Comparison of ENCODE assay signal across 8 cellular contexts in the genomic region with DNA sequence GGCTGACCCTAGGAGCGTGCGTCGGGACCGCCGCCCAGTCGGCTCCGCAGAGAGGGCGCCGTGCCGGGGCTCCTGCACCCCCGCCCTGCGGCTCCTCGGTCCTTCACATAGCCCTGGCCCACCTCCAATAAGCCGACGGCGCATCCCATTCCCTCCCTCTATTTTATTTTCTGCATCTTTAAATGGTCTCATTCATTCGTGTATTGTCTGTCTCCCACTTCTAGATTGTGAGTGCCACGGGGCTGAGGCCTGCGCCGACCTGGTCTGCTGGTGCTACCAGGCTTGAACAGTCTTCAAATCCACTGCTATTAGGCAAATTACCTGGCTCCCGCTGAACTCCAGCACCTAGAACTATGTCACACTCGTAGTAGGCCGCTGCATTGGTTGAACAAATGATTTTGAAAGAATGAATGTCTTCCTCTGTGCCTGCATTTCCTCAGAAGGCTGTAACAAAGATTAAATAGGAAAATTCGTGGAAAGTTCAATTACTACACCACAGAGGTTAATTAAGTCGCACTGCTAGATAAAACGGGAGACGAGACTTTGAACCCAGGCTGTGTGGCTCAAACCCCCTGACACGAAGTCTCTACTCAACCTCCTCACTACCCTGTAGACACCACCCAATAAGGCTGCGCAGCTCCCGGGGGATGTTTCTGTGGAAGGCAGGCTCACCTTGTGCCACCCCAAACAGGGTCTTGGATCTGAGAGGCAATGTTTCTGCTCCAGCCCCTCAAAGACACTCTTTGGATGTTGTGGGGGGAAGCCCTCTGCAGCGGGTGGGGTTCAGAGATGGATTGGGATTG. TPM values are rescaled to one million over a fixed set of nuclear protein-coding genes. Genes with fewer than 3 reads are reported as not detected.
DNase-seq lines count a peak whose midpoint lies in the region; ATAC-seq, FAIRE-seq and TF ChIP-seq lines count a peak whose summit lies in the region.

No MANE protein-coding gene starts in this region.

- POLR2A ChIA-PET in CD4-positive, alpha-beta T cell (lab: Charles Lee): interaction anchor here (2.8 to 6.2 kb wide), 6 partner anchors 22 to 70 kb away, joined by 13 to 65 read pairs (median 30); partner anchors contain the start of genes BAD, FERMT3, GPR137 and NUDT22
- POLR2A ChIA-PET in endothelial cell of umbilical vein (lab: Charles Lee): no interaction called here

- no peak for DNase-seq in CD4-positive, alpha-beta T cell
- no peak for DNase-seq in NT2/D1 (ENCODE audit: low read depth, low spot score)
- DNase-seq in endothelial cell of umbilical vein (ENCODE audit: low read depth, low spot score): no peak
- no peak for DNase-seq in A172 (ENCODE audit: low spot score)

- no TSS peak for BruUV-seq in endothelial cell of umbilical vein (replicated peaks; lab: Mats Ljungman, UMichigan)

- no peak for TF ChIP-seq POLR2A in endothelial cell of umbilical vein (IDR thresholded peaks at IDR 0.05; ENCODE audit: low read depth, low read length)

- H3K4me3 ChIP-seq in NT2/D1 (ENCODE audit: insufficient read length, low read depth): peak overlapping the region; percentile 81
- H3K4me3 ChIP-seq in endothelial cell of umbilical vein (replicated peaks in 1 of 3; ENCODE audit: insufficient read depth in 1 of 3, low read depth in 1 of 3, low read length in 3 of 3): peak overlapping the region in 2 of 3 experiments; percentile 17 to 78
- peak overlapping the region; percentile 84 for H3K4me3 ChIP-seq in neural cell (ENCODE audit: low read length)

- peaks cover 43% of the 10 kb centered on the region for H3K4me1 Mint-ChIP-seq in CD4-positive, alpha-beta T cell (ENCODE audit: low read depth)

- no peak overlapping the region for H3K27ac Mint-ChIP-seq in CD4-positive, alpha-beta T cell

- no peaks in the 10 kb centered on the region for H3K27me3 ChIP-seq in CD4-positive, alpha-beta T cell (ENCODE audit: control insufficient read depth, insufficient read depth, low read length)
- no peaks in the 10 kb centered on the region for H3K27me3 ChIP-seq in NT2/D1 (ENCODE audit: insufficient read depth, insufficient read length)
- no peaks in the 10 kb centered on the region for H3K27me3 ChIP-seq in endothelial cell of umbilical vein (ENCODE audit: control insufficient read depth in 2 of 2, insufficient read depth in 2 of 2, low read length in 2 of 2)
- peaks cover 8% of the 10 kb centered on the region for H3K27me3 ChIP-seq in neural cell (ENCODE audit: insufficient read depth, low read depth, low read length)

- H3K36me3 ChIP-seq in NT2/D1 (ENCODE audit: insufficient read depth, insufficient read length, low read length): peaks cover 31% of the 10 kb centered on the region
- H3K36me3 ChIP-seq in endothelial cell of umbilical vein (ENCODE audit: control insufficient read depth in 2 of 2, extremely low read depth in 1 of 2, insufficient read depth in 2 of 2, low read length in 2 of 2): peaks cover 0 to 12% of the 10 kb centered on the region in 2 experiments
- no peaks in the 10 kb centered on the region for H3K36me3 ChIP-seq in neural cell (ENCODE audit: insufficient read depth, low read length)

- no peak for ATAC-seq in CD4-positive, alpha-beta T cell (ENCODE audit: poor library complexity)
- ATAC-seq in GM18517 (IDR thresholded peaks at IDR 0.05; ENCODE audit: unreplicated experiment) (no peak), HG03175 (IDR thresholded peaks at IDR 0.05; ENCODE audit: unreplicated experiment) (no peak), GM19023 (IDR thresholded peaks at IDR 0.05; ENCODE audit: unreplicated experiment) (no peak)

- H4K20me1 ChIP-seq in endothelial cell of umbilical vein (replicated peaks; ENCODE audit: control insufficient read depth, extremely low read depth, insufficient read depth, low read length) (no peaks in the 10 kb centered on the region), neural cell (ENCODE audit: insufficient read depth) (no peaks in the 10 kb centered on the region)

- no peaks in the 10 kb centered on the region for H3K27me3 Mint-ChIP-seq in CD4-positive, alpha-beta T cell

- no peak for TF ChIP-seq CTCF in CD4-positive, alpha-beta T cell (IDR thresholded peaks at IDR 0.05)
- TF ChIP-seq CTCF in endothelial cell of umbilical vein (IDR thresholded peaks at IDR 0.05; ENCODE audit: extremely low read depth in 1 of 2, insufficient read depth in 1 of 2, low read depth in 1 of 2, low read length in 2 of 2): no peak
- no peak for TF ChIP-seq CTCF in neural cell (IDR thresholded peaks at IDR 0.05; ENCODE audit: poor library complexity, severe bottlenecking)

- H3K36me3 Mint-ChIP-seq in CD4-positive, alpha-beta T cell (ENCODE audit: low read depth): peaks cover 11% of the 10 kb centered on the region

- peak overlapping the region; percentile 88 for H3K4me3 Mint-ChIP-seq in CD4-positive, alpha-beta T cell

- H3K9me3 Mint-ChIP-seq in CD4-positive, alpha-beta T cell: no peaks in the 10 kb centered on the region

- intact Hi-C loops in CD4-positive, alpha-beta T cell (cut with DNase I, micrococcal nuclease): loop anchor here (1.0 kb wide), 2 partner anchors 21 to 22 kb away; no protein-coding TSS in a partner anchor
- intact Hi-C loops in endothelial cell of umbilical vein (cut with micrococcal nuclease): loop anchor here (1.0 to 2.0 kb wide), 2 partner anchors 21 to 37 kb away; partner anchors contain the start of genes BAD and GPR137

- dilution Hi-C loops in endothelial cell of umbilical vein (cut with MboI; ENCODE audit: extremely low pct_ligation_motif_present, low sequenced_read_pairs): no loop called here

- no peaks in the 10 kb centered on the region for H3K9me2 ChIP-seq in neural cell (ENCODE audit: insufficient read depth, low read length)

- peak; percentile 21 for FAIRE-seq in endothelial cell of umbilical vein (lab: Jason Lieb, UNC)

- peak overlapping the region; percentile 90 for H3K9ac ChIP-seq in NT2/D1 (ENCODE audit: insufficient read length, low read depth)
- H3K9ac ChIP-seq in endothelial cell of umbilical vein (replicated peaks; ENCODE audit: extremely low read depth, insufficient read depth, low read length): no peak overlapping the region
- H3K9ac ChIP-seq in neural cell (ENCODE audit: low read length): peak overlapping the region; percentile 85

- no peak for TF ChIP-seq RAD21 in neural cell (conservative IDR thresholded peaks at IDR 0.05)

- CTCF ChIA-PET in CD4-positive, alpha-beta T cell (lab: Charles Lee): interaction anchor here (0.7 to 4.7 kb wide), 4 partner anchors 21 to 57 kb away, joined by 3 to 56 read pairs (median 10); partner anchors contain the start of gene FERMT3
- CTCF ChIA-PET in endothelial cell of umbilical vein (lab: Charles Lee): interaction anchor here (0.7 to 4.7 kb wide), 6 partner anchors 22 to 84 kb away, joined by 3 to 60 read pairs (median 5); no protein-coding TSS in a partner anchor

- H3K79me2 ChIP-seq in endothelial cell of umbilical vein (ENCODE audit: control insufficient read depth, insufficient read depth, low read length): peaks cover 43% of the 10 kb centered on the region
- H3K79me2 ChIP-seq in neural cell (replicated peaks; ENCODE audit: insufficient read depth, low read length): peaks cover 13% of the 10 kb centered on the region

- no peaks in the 10 kb centered on the region for H3F3A ChIP-seq in neural cell (ENCODE audit: insufficient read depth, low read length, poor library complexity, severe bottlenecking)

- H2AFZ ChIP-seq in endothelial cell of umbilical vein (ENCODE audit: low read depth, low read length) (peak overlapping the region; percentile 35), neural cell (ENCODE audit: low read depth, low read length) (no peak overlapping the region)

- H3K9me1 ChIP-seq in endothelial cell of umbilical vein (replicated peaks; ENCODE audit: control insufficient read depth, extremely low read depth, insufficient read depth, low read length): no peaks in the 10 kb centered on the region

- H3K9me3 ChIP-seq in CD4-positive, alpha-beta T cell (ENCODE audit: control insufficient read depth, low read length): no peaks in the 10 kb centered on the region
- H3K9me3 ChIP-seq in NT2/D1 (ENCODE audit: insufficient read depth, low read length) (no peaks in the 10 kb centered on the region), endothelial cell of umbilical vein (replicated peaks; ENCODE audit: control insufficient read depth, insufficient read depth, low read length) (no peaks in the 10 kb centered on the region), neural cell (ENCODE audit: low read length) (no peaks in the 10 kb centered on the region)

- peak overlapping the region; percentile 89 for H3K4me2 ChIP-seq in endothelial cell of umbilical vein (ENCODE audit: insufficient read depth, low read length)
- no peak overlapping the region for H3K4me2 ChIP-seq in neural cell (ENCODE audit: low read length)

- peaks cover 47% of the 10 kb centered on the region for H3K4me1 ChIP-seq in NT2/D1 (ENCODE audit: insufficient read depth, insufficient read length)
- H3K4me1 ChIP-seq in endothelial cell of umbilical vein (ENCODE audit: control insufficient read depth, extremely low read depth, insufficient read depth, low read length): peaks cover 30% of the 10 kb centered on the region

- TF ChIP-seq EP300 in neural cell (conservative IDR thresholded peaks at IDR 0.05; ENCODE audit: poor library complexity, severe bottlenecking): no peak

- no peak overlapping the region for H3K27ac ChIP-seq in CD4-positive, alpha-beta T cell (ENCODE audit: low read depth, low read length)
- H3K27ac ChIP-seq in endothelial cell of umbilical vein (ENCODE audit: insufficient read depth, low read depth, low read length) (no peak overlapping the region), neural cell (ENCODE audit: low read length) (no peak overlapping the region)

RNA-seq across cellular contexts. Expression of gene PPP1R14B, which starts 1.2 kb away (rescaled TPM):
- 10 to 100 TPM; 17.1 to 21.0 TPM for total RNA-seq in CD4-positive, alpha-beta T cell
- 431 TPM in 2 replicates for total RNA-seq in endothelial cell of umbilical vein
- polyA plus RNA-seq in endothelial cell of umbilical vein: 308 and 320 TPM in 2 replicates
- polyA plus RNA-seq in endothelial cell of umbilical vein (2011; cell fraction: cytosol; rRNA removed): 343 and 404 TPM in 2 replicates
- 151 and 155 TPM in 2 replicates for polyA plus RNA-seq in endothelial cell of umbilical vein (2011; cell fraction: nucleus; rRNA removed)
- polyA plus RNA-seq in endothelial cell of umbilical vein (2012): 414 and 432 TPM in 2 replicates
- polyA minus RNA-seq in endothelial cell of umbilical vein: 107 and 116 TPM in 2 replicates
- polyA minus RNA-seq in endothelial cell of umbilical vein (2011; cell fraction: cytosol; rRNA and poly(A)+ RNA removed): 105 TPM
- polyA minus RNA-seq in endothelial cell of umbilical vein (2011; cell fraction: nucleus; rRNA and poly(A)+ RNA removed): 17.3 and 29.0 TPM in 2 replicates
- polyA plus RNA-seq in neural cell: 400 and 475 TPM in 2 replicates
- 138 and 181 TPM in 2 replicates for polyA minus RNA-seq in neural cell
- total RNA-seq in A172 (2014; rRNA removed; shearing (Covaris generic)): 455 and 478 TPM in 2 replicates

RNA-seq across cellular contexts. Expression of gene PLCB3, which starts 3.4 kb away (rescaled TPM):
- 1 to 10 TPM; 2.5 to 2.7 TPM for total RNA-seq in CD4-positive, alpha-beta T cell
- 60.4 and 61.1 TPM in 2 replicates for total RNA-seq in endothelial cell of umbilical vein
- polyA plus RNA-seq in endothelial cell of umbilical vein (32.3 and 33.3 TPM in 2 replicates), neural cell (2.1 and 3.4 TPM in 2 replicates)
- 28.0 and 30.0 TPM in 2 replicates for polyA plus RNA-seq in endothelial cell of umbilical vein (2011; cell fraction: cytosol; rRNA removed)
- 82.7 and 91.6 TPM in 2 replicates for polyA plus RNA-seq in endothelial cell of umbilical vein (2011; cell fraction: nucleus; rRNA removed)
- polyA plus RNA-seq in endothelial cell of umbilical vein (2012): 35.6 and 50.8 TPM in 2 replicates
- polyA minus RNA-seq in endothelial cell of umbilical vein (28.2 and 34.7 TPM in 2 replicates), neural cell (1.9 and 3.4 TPM in 2 replicates)
- polyA minus RNA-seq in endothelial cell of umbilical vein (2011; cell fraction: cytosol; rRNA and poly(A)+ RNA removed): 36.9 TPM
- 22.8 and 37.1 TPM in 2 replicates for polyA minus RNA-seq in endothelial cell of umbilical vein (2011; cell fraction: nucleus; rRNA and poly(A)+ RNA removed)
- total RNA-seq in A172 (2014; rRNA removed; shearing (Covaris generic)): 51.0 and 64.8 TPM in 2 replicates

RNA-seq across cellular contexts. Expression of gene FKBP2, which starts 7.0 kb away (rescaled TPM):
- total RNA-seq in CD4-positive, alpha-beta T cell: 10 to 100 TPM; 11.2 to 14.6 TPM
- 48.4 and 48.5 TPM in 2 replicates for total RNA-seq in endothelial cell of umbilical vein
- 63.1 and 74.4 TPM in 2 replicates for polyA plus RNA-seq in endothelial cell of umbilical vein
- 54.7 and 75.6 TPM in 2 replicates for polyA plus RNA-seq in endothelial cell of umbilical vein (2011; cell fraction: cytosol; rRNA removed)
- 24.9 and 27.9 TPM in 2 replicates for polyA plus RNA-seq in endothelial cell of umbilical vein (2011; cell fraction: nucleus; rRNA removed)
- 56.7 and 88.3 TPM in 2 replicates for polyA plus RNA-seq in endothelial cell of umbilical vein (2012)
- 25.3 and 28.2 TPM in 2 replicates for polyA minus RNA-seq in endothelial cell of umbilical vein
- 36.4 TPM for polyA minus RNA-seq in endothelial cell of umbilical vein (2011; cell fraction: cytosol; rRNA and poly(A)+ RNA removed)
- polyA minus RNA-seq in endothelial cell of umbilical vein (2011; cell fraction: nucleus; rRNA and poly(A)+ RNA removed): 4.2 and 7.5 TPM in 2 replicates
- polyA plus RNA-seq in neural cell: 36.9 and 47.4 TPM in 2 replicates
- 13.1 and 17.8 TPM in 2 replicates for polyA minus RNA-seq in neural cell
- total RNA-seq in A172 (2014; rRNA removed; shearing (Covaris generic)): 40.5 and 55.9 TPM in 2 replicates

RNA-seq across cellular contexts. Expression of gene VEGFB, which starts 13.5 kb away (rescaled TPM):
- total RNA-seq in CD4-positive, alpha-beta T cell: 10 to 100 TPM; 39.7 to 48.7 TPM
- 89.6 and 98.1 TPM in 2 replicates for total RNA-seq in endothelial cell of umbilical vein
- polyA plus RNA-seq in endothelial cell of umbilical vein (18.3 and 19.3 TPM in 2 replicates), neural cell (4.8 and 6.1 TPM in 2 replicates)
- 22.0 and 30.8 TPM in 2 replicates for polyA plus RNA-seq in endothelial cell of umbilical vein (2011; cell fraction: cytosol; rRNA removed)
- polyA plus RNA-seq in endothelial cell of umbilical vein (2011; cell fraction: nucleus; rRNA removed): 19.1 and 23.6 TPM in 2 replicates
- 86.5 and 108 TPM in 2 replicates for polyA plus RNA-seq in endothelial cell of umbilical vein (2012)
- polyA minus RNA-seq in endothelial cell of umbilical vein (7.2 and 8.5 TPM in 2 replicates), neural cell (2.8 and 2.9 TPM in 2 replicates)
- polyA minus RNA-seq in endothelial cell of umbilical vein (2011; cell fraction: cytosol; rRNA and poly(A)+ RNA removed): 25.5 TPM
- 5.5 and 5.8 TPM in 2 replicates for polyA minus RNA-seq in endothelial cell of umbilical vein (2011; cell fraction: nucleus; rRNA and poly(A)+ RNA removed)
- total RNA-seq in A172 (2014; rRNA removed; shearing (Covaris generic)): 24.4 and 33.0 TPM in 2 replicates

RNA-seq across cellular contexts. Expression of gene DNAJC4, which starts 17.6 kb away (rescaled TPM):
- total RNA-seq in CD4-positive, alpha-beta T cell: 10 to 100 TPM; 35.9 to 37.9 TPM
- total RNA-seq in endothelial cell of umbilical vein: 23.5 and 24.4 TPM in 2 replicates
- 41.2 and 64.6 TPM in 2 replicates for polyA plus RNA-seq in endothelial cell of umbilical vein
- 24.7 and 36.3 TPM in 2 replicates for polyA plus RNA-seq in endothelial cell of umbilical vein (2011; cell fraction: cytosol; rRNA removed)
- 31.5 and 33.7 TPM in 2 replicates for polyA plus RNA-seq in endothelial cell of umbilical vein (2011; cell fraction: nucleus; rRNA removed)
- polyA plus RNA-seq in endothelial cell of umbilical vein (2012): 23.6 and 52.5 TPM in 2 replicates
- polyA minus RNA-seq in endothelial cell of umbilical vein: 14.6 and 19.3 TPM in 2 replicates
- polyA minus RNA-seq in endothelial cell of umbilical vein (2011; cell fraction: cytosol; rRNA and poly(A)+ RNA removed): 11.6 TPM
- 5.5 and 6.5 TPM in 2 replicates for polyA minus RNA-seq in endothelial cell of umbilical vein (2011; cell fraction: nucleus; rRNA and poly(A)+ RNA removed)
- polyA plus RNA-seq in neural cell: 20.3 and 23.9 TPM in 2 replicates
- 11.4 and 16.1 TPM in 2 replicates for polyA minus RNA-seq in neural cell
- 3.0 and 12.0 TPM in 2 replicates for total RNA-seq in A172 (2014; rRNA removed; shearing (Covaris generic))

Comparison
In these comparisons a context has a peak if more than half of its experiments do, and no peak if none do; other contexts are left out.
1. RNA of gene PPP1R14B, which starts 1.2 kb away (total RNA-seq): 455 to 478 TPM in A172 and 431 TPM in endothelial cell of umbilical vein; 17.1 to 21.0 TPM in CD4-positive, alpha-beta T cell; every median in the first group is over 10 times any median in the second.
2. RNA of gene PLCB3, which starts 3.4 kb away (total RNA-seq): 60.4 to 61.1 TPM in endothelial cell of umbilical vein and 51.0 to 64.8 TPM in A172; 2.5 to 2.7 TPM in CD4-positive, alpha-beta T cell; every median in the first group is over 10 times any median in the second.
3. Peak in every context shown above with its lines, with median percentiles within 50 percentile points of each other: H3K4me3 ChIP-seq.